Comparison of ENCODE assay signal across 9 cellular contexts in genomic region chr14:90839024-90839888, GRCh38. TPM values are rescaled to one million over a fixed set of nuclear protein-coding genes. Genes with fewer than 3 reads are reported as not detected.
DNase-seq lines count a peak whose midpoint lies in the region; ATAC-seq and TF ChIP-seq lines count a peak whose summit lies in the region.
"Had no signal": no experiment of that assay in that cellular context is flagged by ENCODE, and none has a peak within 500 bp of the region (broad histone marks: within the 10 kb centered on the region; RNA-seq: fewer than 3 reads in every experiment).

No MANE protein-coding gene starts in this region.

- peak overlapping the region; percentile 83 for H3K4me2 ChIP-seq in osteoblast (ENCODE audit: insufficient read depth, low read length)

- H3K27ac Mint-ChIP-seq in MCF 10A (ENCODE audit: low read depth, unreplicated experiment): no peak overlapping the region
- H3K27ac Mint-ChIP-seq in natural killer cell treated with Interleukin-12 subunit alpha and Interleukin-12 subunit beta and Interleukin-15 and Interleukin-18, amount 100 ng/mL, for 72 hours: no peak overlapping the region
- H3K27ac Mint-ChIP-seq: naive B cell had no signal

- H3K9me3 ChIP-seq in breast epithelium: no peaks in the 10 kb centered on the region
- no peaks in the 10 kb centered on the region for H3K9me3 ChIP-seq in osteoblast (ENCODE audit: low read depth, low read length)

- H3K9me3 Mint-ChIP-seq in MCF 10A (ENCODE audit: unreplicated experiment): no peaks in the 10 kb centered on the region
- H3K9me3 Mint-ChIP-seq in natural killer cell treated with Interleukin-12 subunit alpha and Interleukin-12 subunit beta and Interleukin-15 and Interleukin-18, amount 100 ng/mL, for 72 hours: no peaks in the 10 kb centered on the region
- H3K9me3 Mint-ChIP-seq: naive B cell had no signal

- H3K4me3 ChIP-seq in breast epithelium (peak overlapping the region in 2 of 3 donors; percentile 10 to 43), osteoblast (ENCODE audit: insufficient read depth, low read length) (peak overlapping the region; percentile 53)

- no peak overlapping the region for H3K4me3 Mint-ChIP-seq in MCF 10A (ENCODE audit: unreplicated experiment)
- no peak overlapping the region for H3K4me3 Mint-ChIP-seq in natural killer cell treated with Interleukin-12 subunit alpha and Interleukin-12 subunit beta and Interleukin-15 and Interleukin-18, amount 100 ng/mL, for 72 hours

- TF ChIP-seq CTCF in breast epithelium (IDR thresholded peaks at IDR 0.05) (no peak), MCF 10A (IDR thresholded peaks at IDR 0.05; ENCODE audit: unreplicated experiment) (no peak), osteoblast (IDR thresholded peaks at IDR 0.05; ENCODE audit: extremely low read depth, low read depth, low read length) (no peak)

- no peaks in the 10 kb centered on the region for H3K4me1 ChIP-seq in breast epithelium
- peaks cover 4% of the 10 kb centered on the region for H3K4me1 ChIP-seq in osteoblast (ENCODE audit: insufficient read depth, low read length)

- peak overlapping the region; percentile 97 for H2AFZ ChIP-seq in osteoblast (ENCODE audit: low read length)

- H4K20me1 ChIP-seq in osteoblast (ENCODE audit: insufficient read depth, low read length): no peaks in the 10 kb centered on the region

- POLR2A ChIA-PET in MCF 10A (lab: Yijun Ruan, JAX): no interaction called here

- DNase-seq in breast epithelium (ENCODE audit: low spot score in 2 of 2) (no peak), MCF 10A (ENCODE audit: unreplicated experiment) (no peak), cardiac septum (ENCODE audit: low spot score) (peak; percentile 83), osteoblast (ENCODE audit: insufficient read length, low spot score, missing footprints) (peak; percentile 89), erythroblast (lab: John Stamatoyannopoulos, UW) (no peak)
- DNase-seq in activated CD4-positive, alpha-beta T cell treated with anti-CD3 and anti-CD28 coated beads for 4 hours: no peak
- no peak for DNase-seq in natural killer cell treated with Interleukin-12 subunit alpha and Interleukin-12 subunit beta and Interleukin-15 and Interleukin-18, amount 100 ng/mL, for 72 hours (ENCODE audit: low spot score)
- DNase-seq: naive B cell had no signal

- H3K27ac ChIP-seq in breast epithelium (peak overlapping the region; percentile 54 to 87), osteoblast (ENCODE audit: low read depth, low read length) (peak overlapping the region; percentile 30)

- ATAC-seq in HG02973 (IDR thresholded peaks at IDR 0.05; ENCODE audit: unreplicated experiment): no peak
- no peak for ATAC-seq in natural killer cell treated with Interleukin-12 subunit alpha and Interleukin-12 subunit beta and Interleukin-15 and Interleukin-18, amount 100 ng/mL, for 72 hours

- H3K36me3 ChIP-seq in breast epithelium: no peaks in the 10 kb centered on the region
- no peaks in the 10 kb centered on the region for H3K36me3 ChIP-seq in osteoblast (ENCODE audit: insufficient read depth, low read length)

- intact Hi-C loops in breast epithelium (cut with DNase I; ENCODE audit: low total_unique reads) (no loop called here), MCF 10A (cut with micrococcal nuclease) (no loop called here), cardiac septum (cut with DNase I) (no loop called here)

- no peaks in the 10 kb centered on the region for H3K79me2 ChIP-seq in osteoblast (ENCODE audit: insufficient read depth, low read length)

- no TSS peak for BruUV-seq in MCF 10A (replicated peaks; lab: Mats Ljungman, UMichigan)

- CTCF ChIA-PET in MCF 10A (lab: Yijun Ruan, JAX): interaction anchor here (0.6 kb wide), 1 partner anchor 62 kb away, joined by 3 read pairs; no protein-coding TSS in a partner anchor

- TF ChIP-seq POLR2A in breast epithelium (IDR thresholded peaks at IDR 0.05) (no peak), erythroblast (IDR thresholded peaks at IDR 0.05; ENCODE audit: low read length) (no peak)

- no peaks in the 10 kb centered on the region for H3K36me3 Mint-ChIP-seq in MCF 10A (ENCODE audit: insufficient read depth, unreplicated experiment)
- no peaks in the 10 kb centered on the region for H3K36me3 Mint-ChIP-seq in natural killer cell treated with Interleukin-12 subunit alpha and Interleukin-12 subunit beta and Interleukin-15 and Interleukin-18, amount 100 ng/mL, for 72 hours
- H3K36me3 Mint-ChIP-seq: naive B cell had no signal

- H3K27me3 Mint-ChIP-seq in MCF 10A (ENCODE audit: insufficient read depth, unreplicated experiment): no peaks in the 10 kb centered on the region
- H3K27me3 Mint-ChIP-seq in natural killer cell treated with Interleukin-12 subunit alpha and Interleukin-12 subunit beta and Interleukin-15 and Interleukin-18, amount 100 ng/mL, for 72 hours: no peaks in the 10 kb centered on the region

- H3K27me3 ChIP-seq in breast epithelium (no peaks in the 10 kb centered on the region), osteoblast (ENCODE audit: insufficient read depth, low read length) (no peaks in the 10 kb centered on the region)

- peaks cover 6% of the 10 kb centered on the region for H3K4me1 Mint-ChIP-seq in MCF 10A (ENCODE audit: insufficient read depth, unreplicated experiment)
- peaks cover 11 to 12% of the 10 kb centered on the region in 2 donors for H3K4me1 Mint-ChIP-seq in natural killer cell treated with Interleukin-12 subunit alpha and Interleukin-12 subunit beta and Interleukin-15 and Interleukin-18, amount 100 ng/mL, for 72 hours (ENCODE audit: low read depth in 2 of 2)

RNA-seq across cellular contexts. Expression of gene TTC7B, which starts 23.0 kb away (rescaled TPM):
- total RNA-seq in breast epithelium (10 to 100 TPM; 14.0 to 29.1 (median 22.0) TPM), MCF 10A (2022) (31.1 and 52.8 TPM in 2 replicates), cardiac septum (64.9 TPM), osteoblast (14.5 and 24.2 TPM in 2 replicates)
- 10 to 100 TPM in 1 of 2 donors, 1 to 10 TPM in 1; 8.9 to 24.5 TPM for total RNA-seq in natural killer cell treated with Interleukin-12 subunit alpha and Interleukin-12 subunit beta and Interleukin-15 and Interleukin-18, amount 100 ng/mL, for 72 hours

Comparison
In these comparisons a context has a peak if more than half of its experiments do, and no peak if none do; other contexts are left out.
1. DNase-seq: peak in cardiac septum (single experiment) and osteoblast (single experiment); none in breast epithelium (0 of 2), MCF 10A (single experiment), activated CD4-positive, alpha-beta T cell treated with anti-CD3 and anti-CD28 coated beads for 4 hours (0 of 2), erythroblast (0 of 2) and natural killer cell treated with Interleukin-12 subunit alpha and Interleukin-12 subunit beta and Interleukin-15 and Interleukin-18, amount 100 ng/mL, for 72 hours (single experiment).